Comparison of ENCODE assay signal across 25 cellular contexts in genomic region chr7:4873071-4873944, GRCh38. TPM values are rescaled to one million over a fixed set of nuclear protein-coding genes. Genes with fewer than 3 reads are reported as not detected.
DNase-seq lines count a peak whose midpoint lies in the region; ATAC-seq, FAIRE-seq and TF ChIP-seq lines count a peak whose summit lies in the region.
"Had no signal": no experiment of that assay in that cellular context is flagged by ENCODE, and none has a peak within 500 bp of the region (broad histone marks: within the 10 kb centered on the region; RNA-seq: fewer than 3 reads in every experiment).

No MANE protein-coding gene starts in this region.

- H3K4me3 Mint-ChIP-seq in endodermal cell = no peak overlapping the region
- peak overlapping the region; percentile 77 for H3K4me3 Mint-ChIP-seq in natural killer cell
- H3K4me3 Mint-ChIP-seq: CD4-positive, CD25-positive, alpha-beta regulatory T cell had no signal

- H3K36me3 Mint-ChIP-seq in endodermal cell (ENCODE audit: low read depth) (peaks cover 54% of the 10 kb centered on the region), natural killer cell (no peaks in the 10 kb centered on the region)
- H3K36me3 Mint-ChIP-seq: CD4-positive, CD25-positive, alpha-beta regulatory T cell had no signal

- H3K4me1 Mint-ChIP-seq in endodermal cell (peaks cover 20% of the 10 kb centered on the region), natural killer cell (peaks cover 29 to 31% of the 10 kb centered on the region in 2 donors)

- H3K27ac ChIP-seq in cardiac muscle cell (peak overlapping the region; percentile 98), endodermal cell (ENCODE audit: low read depth, low read length) (no peak overlapping the region)

- TF ChIP-seq CTCF in cardiac muscle cell (IDR thresholded peaks at IDR 0.05; ENCODE audit: low read depth, low read length) = no peak
- TF ChIP-seq CTCF in endodermal cell (conservative IDR thresholded peaks at IDR 0.05) = no peak
- no peak for TF ChIP-seq CTCF in natural killer cell (IDR thresholded peaks at IDR 0.05)

- H3K4me3 ChIP-seq in cardiac muscle cell (no peak overlapping the region), endodermal cell (ENCODE audit: low read length) (no peak overlapping the region)

- H3K9me3 Mint-ChIP-seq in endodermal cell (no peaks in the 10 kb centered on the region), natural killer cell (no peaks in the 10 kb centered on the region)
- H3K9me3 Mint-ChIP-seq: CD4-positive, CD25-positive, alpha-beta regulatory T cell had no signal

- H3K27me3 Mint-ChIP-seq in endodermal cell (ENCODE audit: insufficient read depth) (no peaks in the 10 kb centered on the region), natural killer cell (ENCODE audit: low read depth in 2 of 2) (peaks cover 8 to 12% of the 10 kb centered on the region in 2 donors)

- H3K4me1 ChIP-seq in cardiac muscle cell (ENCODE audit: low read depth) (peaks cover 47% of the 10 kb centered on the region), endodermal cell (ENCODE audit: control insufficient read depth, insufficient read depth, low read length) (peaks cover 4% of the 10 kb centered on the region)

- FAIRE-seq in urothelium cell line (lab: Jason Lieb, UNC) = peak; percentile 94
- FAIRE-seq: GM18507, RCC 7860 had no signal

- ATAC-seq in Right ventricle myocardium inferior (no peak), natural killer cell (no peak), HG03097 (IDR thresholded peaks at IDR 0.05; ENCODE audit: low FRiP score, unreplicated experiment) (no peak), GM18498 (IDR thresholded peaks at IDR 0.05; ENCODE audit: unreplicated experiment) (no peak)

- no peak for DNase-seq in cardiac muscle cell (ENCODE audit: low read depth in 1 of 2, low spot score in 1 of 2)
- DNase-seq in Right ventricle myocardium inferior (ENCODE audit: missing footprints) = no peak
- DNase-seq in endodermal cell = no peak
- DNase-seq in natural killer cell = no peak
- DNase-seq in urothelium cell line (ENCODE audit: low spot score) = no peak
- DNase-seq in NCI-H1092 treated with DMSO at 0.1 percent for 48 hours (lab: John Stamatoyannopoulos, UW) = no peak
- DNase-seq: 8988T; CD4-positive, CD25-positive, alpha-beta regulatory T cell; COR-L47; DMS153; GDM1; GOT3; KBM-7; NCI-H1417; NCI-H187; NCI-H2107; NCI-H510A; NCI-H748 treated with DMSO at 0.1 percent for 48 hours; SHP77 treated with DMSO at 0.1 percent for 48 hours had no signal

- H3K36me3 ChIP-seq in cardiac muscle cell = peaks cover 17% of the 10 kb centered on the region
- peaks cover 18% of the 10 kb centered on the region for H3K36me3 ChIP-seq in endodermal cell (ENCODE audit: control insufficient read depth, insufficient read depth, low read length)

- no peaks in the 10 kb centered on the region for H3K27me3 ChIP-seq in cardiac muscle cell
- H3K27me3 ChIP-seq in endodermal cell (ENCODE audit: control insufficient read depth, insufficient read depth, low read length, poor library complexity, severe bottlenecking) = no peaks in the 10 kb centered on the region

- no peaks in the 10 kb centered on the region for H3K9me3 ChIP-seq in cardiac muscle cell (ENCODE audit: low read depth)
- peaks cover 5% of the 10 kb centered on the region for H3K9me3 ChIP-seq in endodermal cell (ENCODE audit: control insufficient read depth, low read length)

- WGBS in endodermal cell (ENCODE audit: insufficient coverage in 1 of 2, insufficient read length in 1 of 2), 2 experiments = 93 to 96% methylated on average over 21 to 31 of the region's 31 CpGs

- intact Hi-C loops in Right ventricle myocardium inferior (cut with DNase I) (no loop called here), natural killer cell (cut with micrococcal nuclease) (no loop called here)

- H3K9ac ChIP-seq in endodermal cell (ENCODE audit: extremely low read depth, low read length, poor library complexity, severe bottlenecking) = no peak overlapping the region

- H3K27ac Mint-ChIP-seq in endodermal cell (peak overlapping the region; percentile 55), natural killer cell (no peak overlapping the region)
- H3K27ac Mint-ChIP-seq: CD4-positive, CD25-positive, alpha-beta regulatory T cell had no signal

RNA-seq across cellular contexts. Expression of gene RADIL, which starts 10.2 kb away (rescaled TPM):
- total RNA-seq in cardiac muscle cell (61.2 and 110 TPM in 2 replicates), Right ventricle myocardium inferior (3.9 TPM), endodermal cell (10 to 100 TPM; 34.9 to 47.6 TPM), natural killer cell (not detected)
- polyA plus RNA-seq in cardiac muscle cell = 41.6 and 60.6 TPM in 2 replicates
- polyA plus RNA-seq in endodermal cell (2013, experiment 1 of 2) = 15.4 TPM
- 17.9 TPM for polyA plus RNA-seq in endodermal cell (2013, experiment 2 of 2)
- total RNA-seq: CD4-positive, CD25-positive, alpha-beta regulatory T cell had no signal
- polyA plus RNA-seq: CD4-positive, CD25-positive, alpha-beta regulatory T cell had no signal

RNA-seq across cellular contexts. Expression of gene PAPOLB, which starts 11.5 kb away (rescaled TPM):
- total RNA-seq in cardiac muscle cell = 0.28 and 0.39 TPM in 2 replicates
- not detected in 2 replicates for polyA plus RNA-seq in cardiac muscle cell
- 0.08 TPM for total RNA-seq in Right ventricle myocardium inferior
- total RNA-seq in endodermal cell = 1 to 10 TPM; 1.2 to 1.8 TPM
- polyA plus RNA-seq in endodermal cell (2013, experiment 1 of 2) = 0.11 TPM
- 0.21 TPM for polyA plus RNA-seq in endodermal cell (2013, experiment 2 of 2)
- under 1 TPM; 0.14 to 0.36 (median 0.20) TPM for total RNA-seq in natural killer cell
- total RNA-seq: CD4-positive, CD25-positive, alpha-beta regulatory T cell; Daoy had no signal
- polyA plus RNA-seq: AG04450; CD4-positive, CD25-positive, alpha-beta regulatory T cell had no signal
